1 cellular context compared by ENCODE assay signal in the genomic region with DNA sequence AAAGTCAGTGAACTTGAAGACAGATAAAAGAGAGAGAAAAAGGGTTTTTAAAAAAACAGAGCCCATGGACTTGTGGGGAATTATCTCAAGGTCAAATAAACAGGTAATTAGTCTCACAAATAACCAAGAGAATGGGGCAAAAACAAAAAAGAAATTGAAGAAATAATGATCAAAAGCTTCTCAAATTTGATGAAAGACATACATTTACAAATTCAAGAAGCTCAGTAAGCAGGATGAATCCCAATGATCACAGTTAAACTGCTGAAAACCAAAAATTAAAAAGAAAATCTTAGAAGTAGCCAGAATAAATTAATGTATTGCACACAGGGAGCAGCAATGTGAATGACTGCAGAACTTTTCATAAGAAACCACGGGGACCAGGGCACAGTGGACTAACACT.
TF ChIP-seq lines count a peak whose summit lies in the region.

No MANE protein-coding gene starts in this region.

TF ChIP-seq in WTC11, 78 proteins besides CTCF, POLR2A, EP300 and RAD21:
- TF ChIP-seq ZNF317 (CRISPR knock-in tag; IDR thresholded peaks at IDR 0.05; ENCODE audit: borderline replicate concordance, low read depth) (no peak), ELF4 (CRISPR knock-in tag; IDR thresholded peaks at IDR 0.05; ENCODE audit: low read depth) (no peak), MXD4 (CRISPR knock-in tag; IDR thresholded peaks at IDR 0.05; ENCODE audit: borderline replicate concordance) (no peak), ZNF138 (CRISPR knock-in tag; conservative IDR thresholded peaks at IDR 0.05) (no peak), RORB (CRISPR knock-in tag; IDR thresholded peaks at IDR 0.05) (no peak), KAT7 (CRISPR knock-in tag; IDR thresholded peaks at IDR 0.05; ENCODE audit: borderline replicate concordance) (no peak), ZNF671 (CRISPR knock-in tag; IDR thresholded peaks at IDR 0.05) (no peak), ZBTB21 (CRISPR knock-in tag; IDR thresholded peaks at IDR 0.05; ENCODE audit: borderline replicate concordance) (no peak), MYBL2 (CRISPR knock-in tag; IDR thresholded peaks at IDR 0.05) (no peak), GABPB1 (CRISPR knock-in tag; IDR thresholded peaks at IDR 0.05) (no peak)
- TF ChIP-seq, protein P1, sequence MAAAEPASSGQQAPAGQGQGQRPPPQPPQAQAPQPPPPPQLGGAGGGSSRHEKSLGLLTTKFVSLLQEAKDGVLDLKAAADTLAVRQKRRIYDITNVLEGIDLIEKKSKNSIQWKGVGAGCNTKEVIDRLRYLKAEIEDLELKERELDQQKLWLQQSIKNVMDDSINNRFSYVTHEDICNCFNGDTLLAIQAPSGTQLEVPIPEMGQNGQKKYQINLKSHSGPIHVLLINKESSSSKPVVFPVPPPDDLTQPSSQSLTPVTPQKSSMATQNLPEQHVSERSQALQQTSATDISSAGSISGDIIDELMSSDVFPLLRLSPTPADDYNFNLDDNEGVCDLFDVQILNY (CRISPR knock-in tag; IDR thresholded peaks at IDR 0.05): no peak
- TF ChIP-seq, protein P2, sequence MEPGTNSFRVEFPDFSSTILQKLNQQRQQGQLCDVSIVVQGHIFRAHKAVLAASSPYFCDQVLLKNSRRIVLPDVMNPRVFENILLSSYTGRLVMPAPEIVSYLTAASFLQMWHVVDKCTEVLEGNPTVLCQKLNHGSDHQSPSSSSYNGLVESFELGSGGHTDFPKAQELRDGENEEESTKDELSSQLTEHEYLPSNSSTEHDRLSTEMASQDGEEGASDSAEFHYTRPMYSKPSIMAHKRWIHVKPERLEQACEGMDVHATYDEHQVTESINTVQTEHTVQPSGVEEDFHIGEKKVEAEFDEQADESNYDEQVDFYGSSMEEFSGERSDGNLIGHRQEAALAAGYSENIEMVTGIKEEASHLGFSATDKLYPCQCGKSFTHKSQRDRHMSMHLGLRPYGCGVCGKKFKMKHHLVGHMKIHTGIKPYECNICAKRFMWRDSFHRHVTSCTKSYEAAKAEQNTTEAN (CRISPR knock-in tag; IDR thresholded peaks at IDR 0.05): no peak
- TF ChIP-seq, protein P3, sequence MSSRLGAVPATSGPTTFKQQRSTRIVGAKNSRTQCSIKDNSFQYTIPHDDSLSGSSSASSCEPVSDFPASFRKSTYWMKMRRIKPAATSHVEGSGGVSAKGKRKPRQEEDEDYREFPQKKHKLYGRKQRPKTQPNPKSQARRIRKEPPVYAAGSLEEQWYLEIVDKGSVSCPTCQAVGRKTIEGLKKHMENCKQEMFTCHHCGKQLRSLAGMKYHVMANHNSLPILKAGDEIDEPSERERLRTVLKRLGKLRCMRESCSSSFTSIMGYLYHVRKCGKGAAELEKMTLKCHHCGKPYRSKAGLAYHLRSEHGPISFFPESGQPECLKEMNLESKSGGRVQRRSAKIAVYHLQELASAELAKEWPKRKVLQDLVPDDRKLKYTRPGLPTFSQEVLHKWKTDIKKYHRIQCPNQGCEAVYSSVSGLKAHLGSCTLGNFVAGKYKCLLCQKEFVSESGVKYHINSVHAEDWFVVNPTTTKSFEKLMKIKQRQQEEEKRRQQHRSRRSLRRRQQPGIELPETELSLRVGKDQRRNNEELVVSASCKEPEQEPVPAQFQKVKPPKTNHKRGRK (CRISPR knock-in tag; IDR thresholded peaks at IDR 0.05; ENCODE audit: borderline replicate concordance): no peak
